Comparison of ENCODE assay signal across 8 cellular contexts in genomic region chr16:30407794-30408534, GRCh38. TPM values are rescaled to one million over a fixed set of nuclear protein-coding genes. Genes with fewer than 3 reads are reported as not detected.
A peak's percentile ranks its signal among the peaks of the same experiment; 100 is the strongest.
DNase-seq lines count a peak whose midpoint lies in the region; TF ChIP-seq lines count a peak whose summit lies in the region.

No MANE protein-coding gene starts in this region.

- peak overlapping the region; percentile 91 for H3K27ac ChIP-seq in Karpas-422 (ENCODE audit: low read length)
- H3K27ac ChIP-seq in colonic mucosa, result peak overlapping the region; percentile 70
- peak overlapping the region; percentile 84 for H3K27ac ChIP-seq in mesodermal cell (ENCODE audit: low read depth, low read length, severe bottlenecking)

- H3K9ac ChIP-seq in Karpas-422 (ENCODE audit: low read length) (peak overlapping the region; percentile 100), colonic mucosa (ENCODE audit: low read depth in 2 of 2, low read length in 2 of 2) (peak overlapping the region; percentile 75 to 89)

- no peaks in the 10 kb centered on the region for H3K9me2 ChIP-seq in Karpas-422 (replicated peaks; ENCODE audit: insufficient read depth, low read length)

- peak; percentile 33 for DNase-seq in G401 (ENCODE audit: low spot score)
- peak; percentile 60 for DNase-seq in Karpas-422
- DNase-seq in colonic mucosa, result no peak
- no peak for DNase-seq in LoVo (ENCODE audit: low spot score)
- no peak for DNase-seq in occipital lobe (lab: John Stamatoyannopoulos, UW)
- DNase-seq in HuH-7.5 (ENCODE audit: low spot score), result no peak
- no peak for DNase-seq in islet precursor cell

- peaks cover 42% of the 10 kb centered on the region for H3K4me1 ChIP-seq in Karpas-422 (ENCODE audit: low read length)
- H3K4me1 ChIP-seq in colonic mucosa, result no peaks in the 10 kb centered on the region
- no peaks in the 10 kb centered on the region for H3K4me1 ChIP-seq in mesodermal cell (ENCODE audit: control insufficient read depth, insufficient read depth, low read length, poor library complexity, severe bottlenecking)

- peak overlapping the region; percentile 98 for H3K4me2 ChIP-seq in Karpas-422 (ENCODE audit: low read depth, low read length, poor library complexity, severe bottlenecking)

- in situ Hi-C loops in G401 (cut with HindIII; ENCODE audit: low sequenced_read_pairs), result loop anchor here (25.0 kb wide), 1 partner anchor 229 kb away; no protein-coding TSS in a partner anchor

- H3K4me3 ChIP-seq in Karpas-422 (ENCODE audit: low read length) (peak overlapping the region; percentile 91), colonic mucosa (peak overlapping the region; percentile 62), mesodermal cell (ENCODE audit: extremely low read depth, insufficient read depth, low read length, poor library complexity, severe bottlenecking) (peak overlapping the region; percentile 60)

- H3K36me3 ChIP-seq in Karpas-422 (ENCODE audit: insufficient read depth, low read length), result peaks cover 14% of the 10 kb centered on the region
- H3K36me3 ChIP-seq in colonic mucosa, result no peaks in the 10 kb centered on the region
- peaks cover 33% of the 10 kb centered on the region for H3K36me3 ChIP-seq in mesodermal cell (ENCODE audit: control insufficient read depth, insufficient read depth, low read length)

- intact Hi-C loops in colonic mucosa (cut with DNase I), result no loop called here

- 27 to 43% methylated on average over 2 to 11 of the region's 20 CpGs for WGBS in mesodermal cell (ENCODE audit: insufficient coverage in 2 of 2), 2 experiments

- H4K20me1 ChIP-seq in Karpas-422 (ENCODE audit: insufficient read depth, low read depth, low read length), result no peaks in the 10 kb centered on the region; the same call in 1 of the 2 replicates

- H3K9me3 ChIP-seq in Karpas-422 (ENCODE audit: low read length), result no peaks in the 10 kb centered on the region
- no peaks in the 10 kb centered on the region for H3K9me3 ChIP-seq in colonic mucosa
- no peaks in the 10 kb centered on the region for H3K9me3 ChIP-seq in mesodermal cell (ENCODE audit: control insufficient read depth, low read length)

- H3K27me3 ChIP-seq in Karpas-422 (ENCODE audit: low read length) (no peaks in the 10 kb centered on the region), colonic mucosa (no peaks in the 10 kb centered on the region)

- H2AFZ ChIP-seq in Karpas-422 (ENCODE audit: low read length), result no peak overlapping the region

- no peak for TF ChIP-seq CTCF in colonic mucosa (IDR thresholded peaks at IDR 0.05)

- H3K79me2 ChIP-seq in Karpas-422 (ENCODE audit: low read length), result peaks cover 37% of the 10 kb centered on the region

RNA-seq across cellular contexts. Expression of gene ZNF771, which starts 0.6 kb away (rescaled TPM):
- total RNA-seq in G401 (2014; rRNA removed; shearing (Covaris generic)), result 31.6 and 41.2 TPM in 2 replicates
- total RNA-seq in Karpas-422 (2014; rRNA removed; shearing (Covaris generic); ENCODE audit: low replicate concordance), result 13.1 and 20.0 TPM in 2 replicates
- total RNA-seq in colonic mucosa (1 to 10 TPM; 3.5 to 6.5 TPM), occipital lobe (6.9 TPM)
- 10.7 TPM for polyA plus RNA-seq in mesodermal cell (2013, experiment 1 of 2)
- 7.9 TPM for polyA plus RNA-seq in mesodermal cell (2013, experiment 2 of 2)

RNA-seq across cellular contexts. Expression of gene ZNF48, which starts 12.7 kb away (rescaled TPM):
- 30.4 and 41.8 TPM in 2 replicates for total RNA-seq in G401 (2014; rRNA removed; shearing (Covaris generic))
- 18.2 and 20.5 TPM in 2 replicates for total RNA-seq in Karpas-422 (2014; rRNA removed; shearing (Covaris generic); ENCODE audit: low replicate concordance)
- 1 to 10 TPM; 6.5 to 6.8 TPM for total RNA-seq in colonic mucosa
- polyA plus RNA-seq in mesodermal cell (2013, experiment 1 of 2), result 18.9 TPM
- 14.7 TPM for polyA plus RNA-seq in mesodermal cell (2013, experiment 2 of 2)
- 32.0 TPM for total RNA-seq in occipital lobe

RNA-seq across cellular contexts. Expression of gene DCTPP1, which starts 21.9 kb away (rescaled TPM):
- total RNA-seq in G401 (2014; rRNA removed; shearing (Covaris generic)), result 92.0 and 127 TPM in 2 replicates
- total RNA-seq in Karpas-422 (2014; rRNA removed; shearing (Covaris generic); ENCODE audit: low replicate concordance), result 31.3 and 48.5 TPM in 2 replicates
- total RNA-seq in colonic mucosa (100 to 1,000 TPM in 1 of 2 donors, 10 to 100 TPM in 1; 80.9 to 153 TPM), occipital lobe (29.8 TPM)
- 40.5 TPM for polyA plus RNA-seq in mesodermal cell (2013, experiment 1 of 2)
- 35.9 TPM for polyA plus RNA-seq in mesodermal cell (2013, experiment 2 of 2)

RNA-seq across cellular contexts. Expression of gene SEPTIN1, which starts 25.6 kb away (rescaled TPM):
- total RNA-seq in G401 (2014; rRNA removed; shearing (Covaris generic)), result 0.10 and 0.86 TPM in 2 replicates
- total RNA-seq in Karpas-422 (2014; rRNA removed; shearing (Covaris generic); ENCODE audit: low replicate concordance), result 64.1 and 117 TPM in 2 replicates
- total RNA-seq in colonic mucosa (1 to 10 TPM; 4.3 to 4.5 TPM), occipital lobe (under 0.01 TPM)
- polyA plus RNA-seq in mesodermal cell (2013, experiment 1 of 2), result 1.6 TPM
- polyA plus RNA-seq in mesodermal cell (2013, experiment 2 of 2), result 2.2 TPM

RNA-seq across cellular contexts. Expression of gene MYL11, which starts 33.4 kb away (rescaled TPM):
- total RNA-seq in G401 (2014; rRNA removed; shearing (Covaris generic)), result 0.58 TPM in 1 of 2 replicates, not detected in the other
- not detected in 2 replicates for total RNA-seq in Karpas-422 (2014; rRNA removed; shearing (Covaris generic); ENCODE audit: low replicate concordance)
- total RNA-seq in colonic mucosa (1 to 10 TPM; 1.1 to 2.2 TPM), occipital lobe (6.1 TPM)
- 0.92 TPM for polyA plus RNA-seq in mesodermal cell (2013, experiment 1 of 2)
- 1.0 TPM for polyA plus RNA-seq in mesodermal cell (2013, experiment 2 of 2)

Comparison
In these comparisons a context has a peak if more than half of its experiments do, and no peak if none do; other contexts are left out.
1. DNase-seq: peak in G401 (single experiment) and Karpas-422 (single experiment); none in colonic mucosa (single experiment), LoVo (single experiment), occipital lobe (single experiment), HuH-7.5 (single experiment) and islet precursor cell (single experiment).
2. Peak in every context shown above with its lines, with median percentiles within 50 percentile points of each other: H3K27ac ChIP-seq and H3K4me3 ChIP-seq.